8 cellular contexts compared by ENCODE assay signal in genomic region chr12:70049596-70050360, GRCh38.
DNase-seq lines count a peak whose midpoint lies in the region; ATAC-seq and TF ChIP-seq lines count a peak whose summit lies in the region.

No MANE protein-coding gene starts in this region.

- H3K4me1 ChIP-seq in lower lobe of right lung, result peaks cover 15% of the 10 kb centered on the region

- no peaks in the 10 kb centered on the region for H3K36me3 ChIP-seq in lower lobe of right lung

- H3K27me3 ChIP-seq in lower lobe of right lung (ENCODE audit: low read depth), result no peaks in the 10 kb centered on the region

- no peaks in the 10 kb centered on the region for H3K9me3 ChIP-seq in lower lobe of right lung

- peak; percentile 96 for ATAC-seq in GM18909 (IDR thresholded peaks at IDR 0.05; ENCODE audit: poor library complexity, unreplicated experiment)
- peak; percentile 89 for ATAC-seq in HG02642 (IDR thresholded peaks at IDR 0.05; ENCODE audit: poor library complexity, unreplicated experiment)
- ATAC-seq in lower lobe of right lung, result peak; percentile 32 to 62
- ATAC-seq in left lobe of liver, result no peak

- peak; percentile 14 to 71 for DNase-seq in NOMO-1 (lab: John Stamatoyannopoulos, UW; ENCODE audit: unreplicated experiment in 2 of 2)
- no peak for DNase-seq in lower lobe of right lung
- DNase-seq in activated effector memory CD4-positive, alpha-beta T cell treated with anti-CD3 and anti-CD28 coated beads, Interleukin-2, amount 50 U/mL, for 16 hours, result no peak
- no peak for DNase-seq in left lobe of liver (ENCODE audit: low spot score)
- no peak for DNase-seq in activated CD4-positive, alpha-beta T cell treated with anti-CD3 and anti-CD28 coated beads, Interleukin-2, amount 50 U/mL, for 48 hours
- no peak for DNase-seq in iPS-NIHi7 (ENCODE audit: extremely low spot score)

- H3K27ac ChIP-seq in lower lobe of right lung, result no peak overlapping the region

- H3K4me3 ChIP-seq in lower lobe of right lung, result no peak overlapping the region

- intact Hi-C loops in lower lobe of right lung (cut with DNase I), result no loop called here

- no peak for TF ChIP-seq CTCF in lower lobe of right lung (IDR thresholded peaks at IDR 0.05)

Comparison
In these comparisons a context has a peak if more than half of its experiments do, and no peak if none do; other contexts are left out.
1. DNase-seq: peak in NOMO-1 (2 of 2); none in lower lobe of right lung (single experiment), activated effector memory CD4-positive, alpha-beta T cell treated with anti-CD3 and anti-CD28 coated beads, Interleukin-2, amount 50 U/mL, for 16 hours (single experiment), left lobe of liver (single experiment), activated CD4-positive, alpha-beta T cell treated with anti-CD3 and anti-CD28 coated beads, Interleukin-2, amount 50 U/mL, for 48 hours (0 of 2) and iPS-NIHi7 (single experiment).